ENCODE assay signal across 25 cellular contexts in genomic region chr10:92903633-92904032, GRCh38.
"Had no signal": no experiment of that assay in that cellular context is flagged by ENCODE, and none has a peak within 500 bp of the region (broad histone marks: within the 10 kb centered on the region; RNA-seq: fewer than 3 reads in every experiment).

No MANE protein-coding gene starts in this region.

- H2AFZ ChIP-seq: neural progenitor cell, parathyroid adenoma had no signal

- H3K9ac ChIP-seq: neural progenitor cell, parathyroid adenoma had no signal

- H3K9me3 ChIP-seq: ovary, psoas muscle, stomach, thoracic aorta, thyroid gland, tibial nerve, upper lobe of left lung, vagina had no signal

- H3K4me2 ChIP-seq: neural progenitor cell had no signal

- H3K4me1 ChIP-seq: neural progenitor cell, parathyroid adenoma, psoas muscle, thyroid gland, tibial nerve, upper lobe of left lung, vagina had no signal

- ATAC-seq: naive thymus-derived CD4-positive, alpha-beta T cell; natural killer cell; psoas muscle; right cardiac atrium; sciatic nerve; stimulated activated effector memory CD8-positive, alpha-beta T cell treated with anti-CD3 and anti-CD28 coated beads, Interleukin-12 subunit alpha, Interleukin-12 subunit beta, amount 100 ng/mL, for 72 hours; stimulated activated naive B cell treated with anti-CD40 and anti-IgM and Interleukin-4, amounts not matched to agents 10 μg/mL and 1 μg/mL and 100 μg/mL, for 72 hours had no signal

- H3K79me2 ChIP-seq: parathyroid adenoma had no signal

- DNase-seq: naive thymus-derived CD4-positive, alpha-beta T cell; natural killer cell; occipital lobe; ovary; posterior cingulate gyrus; psoas muscle; right cardiac atrium; stimulated activated CD4-positive, alpha-beta T cell treated with anti-CD3 and anti-CD28 coated beads, Interleukin-15, amount 100 ng/mL, for 24 hours; stimulated activated CD4-positive, alpha-beta T cell treated with anti-CD3 and anti-CD28 coated beads, Interleukin-2, amount 100 ng/mL, for 24 hours; stimulated activated CD4-positive, alpha-beta T cell treated with anti-CD3 and anti-CD28 coated beads, Interleukin-2, amount 100 ng/mL, for 48 hours; stimulated activated CD4-positive, alpha-beta T cell treated with anti-CD3 and anti-CD28 coated beads, Interleukin-4, amount 100 ng/mL, for 24 hours; stimulated activated naive B cell treated with anti-CD40 and anti-IgM and Interleukin-4, amounts not matched to agents 10 μg/mL and 1 μg/mL and 100 μg/mL, for 72 hours; stimulated activated naive CD4-positive, alpha-beta T cell treated with Interleukin-2 at 50 U/mL for 16 hours; stomach; thyroid gland; upper lobe of left lung had no signal

- H3K27ac ChIP-seq: neural progenitor cell, ovary, parathyroid adenoma, psoas muscle, skin epidermis, stomach, thoracic aorta, thyroid gland, tibial nerve, upper lobe of left lung, vagina had no signal

- H3K27me3 ChIP-seq: neural progenitor cell, ovary, stomach, thyroid gland, tibial nerve, upper lobe of left lung, vagina had no signal

- H3K36me3 ChIP-seq: neural progenitor cell, ovary, vagina had no signal

- FAIRE-seq: urothelium cell line had no signal

- H3K4me3 ChIP-seq: neural progenitor cell, ovary, psoas muscle, skin epidermis, stomach, thoracic aorta, thyroid gland, tibial nerve, upper lobe of left lung, vagina had no signal
